Comparison of ENCODE assay signal across 2 cellular contexts in genomic region chr1:58931761-58932160, GRCh38.
TF ChIP-seq lines count a peak whose summit lies in the region.

No MANE protein-coding gene starts in this region.

TF ChIP-seq in A549, 52 proteins besides CTCF, POLR2A, EP300 and RAD21:
- TF ChIP-seq CHD2 (IDR thresholded peaks at IDR 0.05; ENCODE audit: low read length, partially characterized antibody): no peak
- TF ChIP-seq MAX (IDR thresholded peaks at IDR 0.05): no peak
- no peak for TF ChIP-seq FOXS1 (CRISPR knock-in tag; IDR thresholded peaks at IDR 0.05)
- no peak for TF ChIP-seq ATOH8 (CRISPR knock-in tag; IDR thresholded peaks at IDR 0.05; ENCODE audit: low read depth)
- no peak for TF ChIP-seq HEYL (CRISPR knock-in tag; IDR thresholded peaks at IDR 0.05)
- TF ChIP-seq BCL3 (IDR thresholded peaks at IDR 0.05): no peak
- no peak for TF ChIP-seq CEBPB (IDR thresholded peaks at IDR 0.05)
- no peak for TF ChIP-seq BHLHE40 (IDR thresholded peaks at IDR 0.05; ENCODE audit: low read depth, low read length)
- TF ChIP-seq HMGXB4 (CRISPR knock-in tag; IDR thresholded peaks at IDR 0.05; ENCODE audit: borderline replicate concordance): no peak
- TF ChIP-seq HDAC2 (IDR thresholded peaks at IDR 0.05): no peak
- no peak for TF ChIP-seq RNF2 (IDR thresholded peaks at IDR 0.05; ENCODE audit: borderline replicate concordance, low read depth)
- no peak for TF ChIP-seq CBX2 (IDR thresholded peaks at IDR 0.05; ENCODE audit: borderline replicate concordance, low read depth)
- TF ChIP-seq HES2 (IDR thresholded peaks at IDR 0.05): no peak
- TF ChIP-seq KDM1A (IDR thresholded peaks at IDR 0.05; ENCODE audit: low read depth): no peak
- no peak for TF ChIP-seq USF2 (IDR thresholded peaks at IDR 0.05)

TF ChIP-seq in IMR-90, 13 proteins besides CTCF, POLR2A, EP300 and RAD21:
- TF ChIP-seq MAFK (IDR thresholded peaks at IDR 0.05; ENCODE audit: low read depth, low read length): no peak
